8 cellular contexts compared by ENCODE assay signal in the genomic region with DNA sequence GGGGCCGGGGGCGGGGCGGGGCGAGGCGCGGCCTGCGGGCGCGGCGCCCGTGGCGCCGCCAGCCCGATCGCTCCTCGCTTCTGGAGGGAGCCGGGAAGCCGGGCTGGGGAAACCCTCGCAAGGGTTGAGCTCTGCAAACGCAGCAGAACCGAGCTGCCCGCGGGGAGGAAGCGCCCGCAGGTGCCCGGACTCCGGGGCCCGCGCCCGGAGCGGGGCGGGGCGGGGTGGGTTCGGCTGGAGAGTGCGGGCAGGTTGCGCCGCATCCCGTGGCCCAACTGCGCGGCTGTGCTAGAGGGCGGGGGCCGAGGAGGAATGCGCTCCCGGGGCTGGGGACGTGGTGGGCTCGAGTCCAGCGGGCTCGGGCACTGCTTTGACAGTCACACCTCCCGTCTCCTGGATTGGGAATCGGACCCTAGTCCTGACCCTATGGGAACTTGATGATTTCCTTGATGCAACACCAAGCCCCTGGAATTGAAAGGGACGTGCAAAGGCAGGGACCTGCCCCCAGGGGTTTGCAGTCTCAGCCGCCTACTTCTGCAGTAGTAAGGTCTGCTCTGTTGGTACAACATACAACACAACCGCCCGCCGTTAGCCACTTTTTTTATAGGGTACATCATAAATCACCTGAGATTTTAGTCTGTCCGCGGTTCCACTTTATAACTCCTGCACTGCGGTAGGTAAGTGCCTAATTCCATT. TPM values are rescaled to one million over a fixed set of nuclear protein-coding genes. Genes with fewer than 3 reads are reported as not detected.
DNase-seq lines count a peak whose midpoint lies in the region; ATAC-seq and TF ChIP-seq lines count a peak whose summit lies in the region.

No MANE protein-coding gene starts in this region.

- no peak overlapping the region for H2AK5ac ChIP-seq in mesendoderm (ENCODE audit: low read length)

- peak overlapping the region; percentile 78 for H3K4me3 ChIP-seq in GM23338
- peak overlapping the region; percentile 77 for H3K4me3 ChIP-seq in endodermal cell (ENCODE audit: low read length)
- H3K4me3 ChIP-seq in mesendoderm (ENCODE audit: low read length): peak overlapping the region; percentile 39

- H4K8ac ChIP-seq in mesendoderm (ENCODE audit: low read depth, low read length): peak overlapping the region; percentile 59

- no peaks in the 10 kb centered on the region for H3K36me3 ChIP-seq in GM23338 (ENCODE audit: insufficient read depth)
- peaks cover 34% of the 10 kb centered on the region for H3K36me3 ChIP-seq in endodermal cell (ENCODE audit: control insufficient read depth, insufficient read depth, low read length)
- no peaks in the 10 kb centered on the region for H3K36me3 ChIP-seq in mesendoderm (ENCODE audit: control insufficient read depth, insufficient read depth, low read length)

- H3K4me1 ChIP-seq in GM23338 (ENCODE audit: insufficient read depth) (peaks cover 31% of the 10 kb centered on the region), endodermal cell (ENCODE audit: control insufficient read depth, insufficient read depth, low read length) (peaks cover 4% of the 10 kb centered on the region), mesendoderm (ENCODE audit: control insufficient read depth, low read depth, low read length) (peaks cover 7% of the 10 kb centered on the region)

- peak overlapping the region; percentile 82 for H3K4me3 Mint-ChIP-seq in GM23338
- peak overlapping the region; percentile 85 for H3K4me3 Mint-ChIP-seq in activated CD8-positive, alpha-beta T cell treated with anti-CD3 and anti-CD28 coated beads for 36 hours
- H3K4me3 Mint-ChIP-seq in endodermal cell: peak overlapping the region; percentile 76
- H3K4me3 Mint-ChIP-seq in stimulated activated naive B cell treated with anti-CD40 and anti-IgM and Interleukin-4, amounts not matched to agents 10 μg/mL and 1 μg/mL and 100 μg/mL, for 72 hours: peak overlapping the region; percentile 82 to 86

- peak overlapping the region; percentile 16 for H2BK120ac ChIP-seq in mesendoderm (ENCODE audit: low read depth, low read length)

- peak overlapping the region; percentile 100 for H3K18ac ChIP-seq in mesendoderm (ENCODE audit: low read length)

- peak overlapping the region; percentile 89 for H3K4me2 ChIP-seq in GM23338
- H3K4me2 ChIP-seq in mesendoderm (ENCODE audit: low read length): peak overlapping the region; percentile 37

- H3K9me2 ChIP-seq in GM23338 (ENCODE audit: insufficient read depth): no peaks in the 10 kb centered on the region

- 7 to 36% methylated on average over 10 to 58 of the region's 58 CpGs for WGBS in endodermal cell (ENCODE audit: insufficient coverage in 1 of 2, insufficient read length in 1 of 2), 2 experiments
- WGBS in mesendoderm (ENCODE audit: extremely low coverage, insufficient coverage, low lambda C conversion rate): no CpG with 5 or more reads among the region's 58 CpGs

- H4K20me1 ChIP-seq in GM23338 (replicated peaks; ENCODE audit: insufficient read depth): no peaks in the 10 kb centered on the region

- H3K79me2 ChIP-seq in GM23338 (replicated peaks; ENCODE audit: insufficient read depth): no peaks in the 10 kb centered on the region
- no peaks in the 10 kb centered on the region for H3K79me2 ChIP-seq in mesendoderm (ENCODE audit: control insufficient read depth, insufficient read depth, low read length)

- peaks cover 8% of the 10 kb centered on the region for H3K9me3 ChIP-seq in endodermal cell (ENCODE audit: control insufficient read depth, low read length)

- POLR2A ChIA-PET in activated CD8-positive, alpha-beta T cell treated with anti-CD3 and anti-CD28 coated beads for 36 hours (lab: Charles Lee): interaction anchor here (0.6 to 2.5 kb wide), 4 partner anchors 8 to 90 kb away, joined by 3 to 15 read pairs (median 3); no protein-coding TSS in a partner anchor

- H3F3A ChIP-seq in GM23338 (replicated peaks; ENCODE audit: low read depth): no peaks in the 10 kb centered on the region

- H3K36me3 Mint-ChIP-seq in GM23338 (ENCODE audit: low read depth): no peaks in the 10 kb centered on the region
- peaks cover 27% of the 10 kb centered on the region for H3K36me3 Mint-ChIP-seq in activated CD8-positive, alpha-beta T cell treated with anti-CD3 and anti-CD28 coated beads for 36 hours (ENCODE audit: low read depth)
- H3K36me3 Mint-ChIP-seq in endodermal cell (ENCODE audit: low read depth): peaks cover 32% of the 10 kb centered on the region
- peaks cover 21 to 30% of the 10 kb centered on the region in 2 donors for H3K36me3 Mint-ChIP-seq in stimulated activated naive B cell treated with anti-CD40 and anti-IgM and Interleukin-4, amounts not matched to agents 10 μg/mL and 1 μg/mL and 100 μg/mL, for 72 hours

- no peak overlapping the region for H2BK15ac ChIP-seq in mesendoderm (replicated peaks; ENCODE audit: low read depth)

- peak; percentile 84 for DNase-seq in GM23338 (ENCODE audit: low spot score)
- DNase-seq in M059J (ENCODE audit: low read depth): peak; percentile 53
- DNase-seq in activated CD8-positive, alpha-beta T cell treated with anti-CD3 and anti-CD28 coated beads for 36 hours: peak; percentile 59
- DNase-seq in endodermal cell: peak; percentile 87
- DNase-seq in mesendoderm: peak; percentile 73
- peak; percentile 19 for DNase-seq in stimulated activated naive B cell treated with anti-CD40 and anti-IgM and Interleukin-4, amounts not matched to agents 10 μg/mL and 1 μg/mL and 100 μg/mL, for 72 hours
- no peak for DNase-seq in MV-4-11 (lab: John Stamatoyannopoulos, UW)

- no peaks in the 10 kb centered on the region for H3K79me1 ChIP-seq in mesendoderm (ENCODE audit: low read length)

- H3K4ac ChIP-seq in mesendoderm (ENCODE audit: low read depth, low read length): peak overlapping the region; percentile 97

- TF ChIP-seq CTCF in GM12872 (IDR thresholded peaks at IDR 0.05; ENCODE audit: insufficient read depth, low read depth, low read length) (peak; percentile 23; the same call in 1 of the 3 replicates), GM23338 (conservative IDR thresholded peaks at IDR 0.05; ENCODE audit: low read depth in 2 of 2) (no peak), endodermal cell (conservative IDR thresholded peaks at IDR 0.05) (peak; percentile 32)
- no peak for TF ChIP-seq CTCF in activated CD8-positive, alpha-beta T cell treated with anti-CD3 and anti-CD28 coated beads for 36 hours (IDR thresholded peaks at IDR 0.05)

- peak; percentile 83 for ATAC-seq in GM23338
- peak; percentile 68 for ATAC-seq in activated CD8-positive, alpha-beta T cell treated with anti-CD3 and anti-CD28 coated beads for 36 hours
- ATAC-seq in stimulated activated naive B cell treated with anti-CD40 and anti-IgM and Interleukin-4, amounts not matched to agents 10 μg/mL and 1 μg/mL and 100 μg/mL, for 72 hours (replicated peaks): peak; percentile 70 to 73

- H3K27me3 Mint-ChIP-seq in GM23338 (ENCODE audit: insufficient read depth, low read depth, poor library complexity) (peaks cover 3% of the 10 kb centered on the region), endodermal cell (ENCODE audit: insufficient read depth) (peaks cover 40% of the 10 kb centered on the region)
- no peaks in the 10 kb centered on the region for H3K27me3 Mint-ChIP-seq in activated CD8-positive, alpha-beta T cell treated with anti-CD3 and anti-CD28 coated beads for 36 hours
- H3K27me3 Mint-ChIP-seq in stimulated activated naive B cell treated with anti-CD40 and anti-IgM and Interleukin-4, amounts not matched to agents 10 μg/mL and 1 μg/mL and 100 μg/mL, for 72 hours: no peaks in the 10 kb centered on the region

- no peaks in the 10 kb centered on the region for H3K9me3 Mint-ChIP-seq in GM23338
- no peaks in the 10 kb centered on the region for H3K9me3 Mint-ChIP-seq in activated CD8-positive, alpha-beta T cell treated with anti-CD3 and anti-CD28 coated beads for 36 hours
- peaks cover under 1% of the 10 kb centered on the region for H3K9me3 Mint-ChIP-seq in endodermal cell
- H3K9me3 Mint-ChIP-seq in stimulated activated naive B cell treated with anti-CD40 and anti-IgM and Interleukin-4, amounts not matched to agents 10 μg/mL and 1 μg/mL and 100 μg/mL, for 72 hours: no peaks in the 10 kb centered on the region

- H3K23ac ChIP-seq in mesendoderm (ENCODE audit: low read length): peak overlapping the region; percentile 74

- intact Hi-C loops in activated CD8-positive, alpha-beta T cell treated with anti-CD3 and anti-CD28 coated beads for 36 hours (cut with micrococcal nuclease): loop anchor here (5.0 kb wide), 1 partner anchor 40 kb away; no protein-coding TSS in a partner anchor

- H3K4me1 Mint-ChIP-seq in GM23338: peaks cover 19% of the 10 kb centered on the region
- peaks cover 52% of the 10 kb centered on the region for H3K4me1 Mint-ChIP-seq in activated CD8-positive, alpha-beta T cell treated with anti-CD3 and anti-CD28 coated beads for 36 hours (ENCODE audit: low read depth)
- peaks cover 30% of the 10 kb centered on the region for H3K4me1 Mint-ChIP-seq in endodermal cell
- peaks cover 23 to 31% of the 10 kb centered on the region in 2 donors for H3K4me1 Mint-ChIP-seq in stimulated activated naive B cell treated with anti-CD40 and anti-IgM and Interleukin-4, amounts not matched to agents 10 μg/mL and 1 μg/mL and 100 μg/mL, for 72 hours

- H3K9ac ChIP-seq in endodermal cell (ENCODE audit: extremely low read depth, low read length, poor library complexity, severe bottlenecking): peak overlapping the region; percentile 45
- peak overlapping the region; percentile 76 for H3K9ac ChIP-seq in mesendoderm (ENCODE audit: low read length)

- peaks cover 13% of the 10 kb centered on the region for H3K27me3 ChIP-seq in GM23338 (ENCODE audit: insufficient read depth)
- H3K27me3 ChIP-seq in endodermal cell (ENCODE audit: control insufficient read depth, insufficient read depth, low read length, poor library complexity, severe bottlenecking): no peaks in the 10 kb centered on the region
- H3K27me3 ChIP-seq in mesendoderm (ENCODE audit: insufficient read depth, low read length, poor library complexity): no peaks in the 10 kb centered on the region

- CTCF ChIA-PET in activated CD8-positive, alpha-beta T cell treated with anti-CD3 and anti-CD28 coated beads for 36 hours (lab: Charles Lee): interaction anchor here (1.1 to 2.8 kb wide), 5 partner anchors 10 to 91 kb away, joined by 3 to 9 read pairs (median 6); no protein-coding TSS in a partner anchor

- peak overlapping the region; percentile 90 for H2AFZ ChIP-seq in GM23338

- H3K27ac Mint-ChIP-seq in GM23338: no peak overlapping the region
- peak overlapping the region; percentile 89 for H3K27ac Mint-ChIP-seq in activated CD8-positive, alpha-beta T cell treated with anti-CD3 and anti-CD28 coated beads for 36 hours
- peak overlapping the region; percentile 54 for H3K27ac Mint-ChIP-seq in endodermal cell
- H3K27ac Mint-ChIP-seq in stimulated activated naive B cell treated with anti-CD40 and anti-IgM and Interleukin-4, amounts not matched to agents 10 μg/mL and 1 μg/mL and 100 μg/mL, for 72 hours: peak overlapping the region; percentile 76

- peak overlapping the region; percentile 86 for H3K56ac ChIP-seq in mesendoderm (ENCODE audit: low read length)

- H3K27ac ChIP-seq in GM23338 (ENCODE audit: low read depth) (no peak overlapping the region), endodermal cell (ENCODE audit: low read depth, low read length) (no peak overlapping the region), mesendoderm (ENCODE audit: low read depth, low read length) (peak overlapping the region; percentile 31)

- no peak overlapping the region for H4K5ac ChIP-seq in mesendoderm (ENCODE audit: low read length)

- no peak overlapping the region for H2BK5ac ChIP-seq in mesendoderm (ENCODE audit: low read length)

RNA-seq across cellular contexts. Expression of a gene that starts 34.3 kb away (rescaled TPM):
- total RNA-seq in GM23338 (2014; rRNA removed; shearing (Covaris generic)): 11.5 and 12.4 TPM in 2 replicates
- 5.9 and 8.7 TPM in 2 replicates for polyA plus RNA-seq in GM23338 (2016; fragmentation: Nextera tagmentation; extraction: Ambion mirVana)
- total RNA-seq in M059J (2014; rRNA removed; shearing (Covaris generic)): 92.8 and 96.4 TPM in 2 replicates
- total RNA-seq in activated CD8-positive, alpha-beta T cell treated with anti-CD3 and anti-CD28 coated beads for 36 hours: 10 to 100 TPM; 20.4 to 21.2 TPM
- total RNA-seq in endodermal cell: 10 to 100 TPM; 27.3 to 28.2 TPM
- 19.0 TPM for polyA plus RNA-seq in endodermal cell (2013, experiment 1 of 2)
- polyA plus RNA-seq in endodermal cell (2013, experiment 2 of 2): 17.6 TPM
- polyA plus RNA-seq in mesendoderm (2013, experiment 1 of 2): 20.8 TPM
- 20.5 TPM for polyA plus RNA-seq in mesendoderm (2013, experiment 2 of 2)

Comparison
In these comparisons a context has a peak if more than half of its experiments do, and no peak if none do; other contexts are left out.
1. CTCF ChIP-seq: peak in GM12872 (single experiment) and endodermal cell (single experiment); none in GM23338 (0 of 2) and activated CD8-positive, alpha-beta T cell treated with anti-CD3 and anti-CD28 coated beads for 36 hours (single experiment).
2. Peak in every context shown above with its lines, with median percentiles within 50 percentile points of each other: ATAC-seq, H3K4me3 ChIP-seq and H3K4me3 Mint-ChIP-seq.